Comparison of ENCODE assay signal across 1 cellular context in genomic region chr3:50350527-50351317, GRCh38.
TF ChIP-seq lines count a peak whose summit lies in the region.

TSS of gene CYB561D2 (plus strand) at chr3:50350862. CDS start at chr3:50351434, 572 bp downstream.
TSS of gene NPRL2 (minus strand) at chr3:50350775. CDS start at chr3:50350652, 123 bp downstream.

TF ChIP-seq in HepG2, 621 proteins besides CTCF, POLR2A, EP300 and RAD21 (continued from another document and continues in another):
- TF ChIP-seq ZFAT (CRISPR knock-in tag; conservative IDR thresholded peaks at IDR 0.05) (peak; percentile 69; the same call in 1 of the 2 replicates), ZNF784 (CRISPR knock-in tag; IDR thresholded peaks at IDR 0.05; ENCODE audit: borderline replicate concordance) (0 out of 2 replicates have a peak, but pooled peaks have one; percentile 34), ZBTB10 (CRISPR knock-in tag; IDR thresholded peaks at IDR 0.05; ENCODE audit: borderline replicate concordance) (peak; percentile 79), ZNF879 (CRISPR knock-in tag; IDR thresholded peaks at IDR 0.05) (peak; percentile 90; the same call in 1 of the 2 replicates), HMGXB4 (CRISPR knock-in tag; IDR thresholded peaks at IDR 0.05; ENCODE audit: borderline replicate concordance in 1 of 2, low read depth in 1 of 2) (peak; percentile 53 to 80; a peak in 2 of 4 replicates), REST (IDR thresholded peaks at IDR 0.05; ENCODE audit: borderline replicate concordance in 1 of 2, low read depth in 1 of 2, low read length in 2 of 2) (no peak), MBNL3 (CRISPR knock-in tag; conservative IDR thresholded peaks at IDR 0.05) (no peak), GABPA (IDR thresholded peaks at IDR 0.05; ENCODE audit: low read depth, low read length) (no peak), GABPA (CRISPR knock-in tag; IDR thresholded peaks at IDR 0.05; ENCODE audit: low read depth) (peak; percentile 93), ZNF430 (CRISPR knock-in tag; IDR thresholded peaks at IDR 0.05) (peak; percentile 91), CERS6 (CRISPR knock-in tag; IDR thresholded peaks at IDR 0.05) (peak; percentile 61; the same call in 1 of the 2 replicates), ELK4 (CRISPR knock-in tag; IDR thresholded peaks at IDR 0.05; ENCODE audit: borderline replicate concordance) (no peak), IKZF1 (IDR thresholded peaks at IDR 0.05) (no peak), ZNF232 (CRISPR knock-in tag; IDR thresholded peaks at IDR 0.05; ENCODE audit: borderline replicate concordance) (peak; percentile 97), SNRNP70 (IDR thresholded peaks at IDR 0.05; ENCODE audit: low read depth, low read length) (no peak), MBD4 (IDR thresholded peaks at IDR 0.05; ENCODE audit: borderline replicate concordance, low read length) (no peak), TCF7L2 (IDR thresholded peaks at IDR 0.05; ENCODE audit: low read depth, low read length) (no peak), PLRG1 (conservative IDR thresholded peaks at IDR 0.05) (no peak), CBX5 (CRISPR knock-in tag; IDR thresholded peaks at IDR 0.05; ENCODE audit: borderline replicate concordance) (0 out of 2 replicates have a peak, but pooled peaks have one; percentile 37), ZNF572 (CRISPR knock-in tag; IDR thresholded peaks at IDR 0.05) (0 out of 2 replicates have a peak, but pooled peaks have one; percentile 90), ZNF230 (CRISPR knock-in tag; IDR thresholded peaks at IDR 0.05) (peak; percentile 96), TBL1XR1 (IDR thresholded peaks at IDR 0.05; ENCODE audit: borderline replicate concordance, low read length, partially characterized antibody) (no peak), PHF5A (CRISPR knock-in tag; IDR thresholded peaks at IDR 0.05; ENCODE audit: low read depth, unreplicated experiment) (no peak), FIP1L1 (IDR thresholded peaks at IDR 0.05; ENCODE audit: borderline replicate concordance, insufficient read depth, low read depth, low read length) (no peak), ZNF160 (CRISPR knock-in tag; IDR thresholded peaks at IDR 0.05) (peak; percentile 94), POLR2G (IDR thresholded peaks at IDR 0.05; ENCODE audit: low read depth, low read length) (peak; percentile 93), ZNF724P (CRISPR knock-in tag; IDR thresholded peaks at IDR 0.05; ENCODE audit: borderline replicate concordance) (peak; percentile 94), ZNF615 (CRISPR knock-in tag; IDR thresholded peaks at IDR 0.05; ENCODE audit: borderline replicate concordance) (peak; percentile 37; the same call in 1 of the 2 replicates), ZNF781 (CRISPR knock-in tag; IDR thresholded peaks at IDR 0.05; ENCODE audit: borderline replicate concordance, not compliant biosample characterization) (peak; percentile 99), NFAT5 (CRISPR knock-in tag; IDR thresholded peaks at IDR 0.05) (peak; percentile 99), DNMT3B (CRISPR knock-in tag; conservative IDR thresholded peaks at IDR 0.05) (0 out of 2 replicates have a peak, but pooled peaks have one; percentile 32)
